In the genomic region with DNA sequence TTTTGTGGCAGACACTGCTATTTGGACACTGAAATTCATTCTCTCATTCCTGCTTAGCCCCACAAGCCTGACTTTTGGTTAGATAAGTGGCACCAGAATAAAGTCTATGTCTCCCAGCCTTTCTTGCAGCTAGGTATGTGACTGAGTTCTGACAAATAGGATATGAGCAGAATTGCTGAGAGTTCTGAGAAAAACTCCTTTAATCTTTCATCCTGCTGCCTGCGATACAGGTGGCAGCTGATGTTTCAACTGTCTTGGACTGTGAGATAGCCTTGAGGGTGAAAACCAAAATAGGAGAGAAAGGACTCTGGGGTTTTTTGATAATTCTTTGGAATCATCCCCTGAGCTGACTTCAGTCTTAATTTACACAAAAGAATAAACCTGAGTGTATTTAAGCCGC, we compare ENCODE assay signal across 1 cellular context.
TF ChIP-seq lines count a peak whose summit lies in the region.

No MANE protein-coding gene starts in this region.

TF ChIP-seq in K562, 482 proteins besides CTCF, POLR2A, EP300 and RAD21 (continued from another document and continues in another):
- TF ChIP-seq TEAD4 (IDR thresholded peaks at IDR 0.05; ENCODE audit: low read length) (peak; percentile 97), TEAD4 (CRISPR knock-in tag; IDR thresholded peaks at IDR 0.05; ENCODE audit: borderline replicate concordance) (no peak), FOXA3 (CRISPR knock-in tag; conservative IDR thresholded peaks at IDR 0.05 in 1 of 2, IDR thresholded peaks at IDR 0.05 in 1 of 2) (no peak), HNRNPLL (IDR thresholded peaks at IDR 0.05; ENCODE audit: low read depth, low read length, poor library complexity, severe bottlenecking) (no peak), NCOA4 (IDR thresholded peaks at IDR 0.05; ENCODE audit: partially characterized antibody) (peak; percentile 64), HOXB6 (CRISPR knock-in tag; IDR thresholded peaks at IDR 0.05; ENCODE audit: borderline replicate concordance) (no peak), NR3C1 (CRISPR knock-in tag; IDR thresholded peaks at IDR 0.05) (no peak), GATAD2A (IDR thresholded peaks at IDR 0.05) (peak; percentile 70), EHMT2 (IDR thresholded peaks at IDR 0.05) (0 out of 2 replicates have a peak, but pooled peaks have one; percentile 29), CBFA2T2 (conservative IDR thresholded peaks at IDR 0.05) (peak; percentile 99), FOS (IDR thresholded peaks at IDR 0.05; ENCODE audit: extremely low read depth, insufficient read length) (no peak), CTBP1 (IDR thresholded peaks at IDR 0.05; ENCODE audit: borderline replicate concordance) (peak; percentile 71; the same call in 1 of the 2 replicates), ATF7 (IDR thresholded peaks at IDR 0.05) (peak; percentile 48; the same call in 1 of the 2 replicates), ZZZ3 (IDR thresholded peaks at IDR 0.05) (no peak), CXXC5 (CRISPR knock-in tag; IDR thresholded peaks at IDR 0.05) (peak; percentile 65; the same call in 1 of the 2 replicates), CREB1 (IDR thresholded peaks at IDR 0.05) (peak; percentile 52; the same call in 1 of the 2 replicates), CREB1 (CRISPR knock-in tag; IDR thresholded peaks at IDR 0.05) (no peak), KDM1A (IDR thresholded peaks at IDR 0.05) (peak; percentile 96 to 97), FOSL1 (tag; conservative IDR thresholded peaks at IDR 0.05) (0 out of 2 replicates have a peak, but pooled peaks have one; percentile 15), ZFP30 (CRISPR knock-in tag; IDR thresholded peaks at IDR 0.05; ENCODE audit: borderline replicate concordance) (no peak), LEF1 (IDR thresholded peaks at IDR 0.05) (peak; percentile 96), FOXP1 (CRISPR knock-in tag; IDR thresholded peaks at IDR 0.05) (no peak), JUN (IDR thresholded peaks at IDR 0.05; ENCODE audit: borderline replicate concordance, low read depth, low read length) (0 out of 2 replicates have a peak, but pooled peaks have one; percentile 11), JUN (CRISPR knock-in tag; IDR thresholded peaks at IDR 0.05; ENCODE audit: borderline replicate concordance) (no peak), SMAD4 (CRISPR knock-in tag; conservative IDR thresholded peaks at IDR 0.05) (peak; percentile 88), ARID1B (IDR thresholded peaks at IDR 0.05) (peak; percentile 98), BACH1 (tag; IDR thresholded peaks at IDR 0.05) (no peak), NFIC (IDR thresholded peaks at IDR 0.05) (peak; percentile 94), MECOM (CRISPR knock-in tag; IDR thresholded peaks at IDR 0.05) (peak; percentile 66; the same call in 1 of the 2 replicates)
- TF ChIP-seq, protein P1, sequence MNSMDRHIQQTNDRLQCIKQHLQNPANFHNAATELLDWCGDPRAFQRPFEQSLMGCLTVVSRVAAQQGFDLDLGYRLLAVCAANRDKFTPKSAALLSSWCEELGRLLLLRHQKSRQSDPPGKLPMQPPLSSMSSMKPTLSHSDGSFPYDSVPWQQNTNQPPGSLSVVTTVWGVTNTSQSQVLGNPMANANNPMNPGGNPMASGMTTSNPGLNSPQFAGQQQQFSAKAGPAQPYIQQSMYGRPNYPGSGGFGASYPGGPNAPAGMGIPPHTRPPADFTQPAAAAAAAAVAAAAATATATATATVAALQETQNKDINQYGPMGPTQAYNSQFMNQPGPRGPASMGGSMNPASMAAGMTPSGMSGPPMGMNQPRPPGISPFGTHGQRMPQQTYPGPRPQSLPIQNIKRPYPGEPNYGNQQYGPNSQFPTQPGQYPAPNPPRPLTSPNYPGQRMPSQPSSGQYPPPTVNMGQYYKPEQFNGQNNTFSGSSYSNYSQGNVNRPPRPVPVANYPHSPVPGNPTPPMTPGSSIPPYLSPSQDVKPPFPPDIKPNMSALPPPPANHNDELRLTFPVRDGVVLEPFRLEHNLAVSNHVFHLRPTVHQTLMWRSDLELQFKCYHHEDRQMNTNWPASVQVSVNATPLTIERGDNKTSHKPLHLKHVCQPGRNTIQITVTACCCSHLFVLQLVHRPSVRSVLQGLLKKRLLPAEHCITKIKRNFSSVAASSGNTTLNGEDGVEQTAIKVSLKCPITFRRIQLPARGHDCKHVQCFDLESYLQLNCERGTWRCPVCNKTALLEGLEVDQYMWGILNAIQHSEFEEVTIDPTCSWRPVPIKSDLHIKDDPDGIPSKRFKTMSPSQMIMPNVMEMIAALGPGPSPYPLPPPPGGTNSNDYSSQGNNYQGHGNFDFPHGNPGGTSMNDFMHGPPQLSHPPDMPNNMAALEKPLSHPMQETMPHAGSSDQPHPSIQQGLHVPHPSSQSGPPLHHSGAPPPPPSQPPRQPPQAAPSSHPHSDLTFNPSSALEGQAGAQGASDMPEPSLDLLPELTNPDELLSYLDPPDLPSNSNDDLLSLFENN (IDR thresholded peaks at IDR 0.05; ENCODE audit: low read depth in 2 of 2, low read length in 2 of 2), result peak in 1 of 2 experiments; percentile 48; a peak in 1 of 4 replicates
- TF ChIP-seq, protein P2, sequence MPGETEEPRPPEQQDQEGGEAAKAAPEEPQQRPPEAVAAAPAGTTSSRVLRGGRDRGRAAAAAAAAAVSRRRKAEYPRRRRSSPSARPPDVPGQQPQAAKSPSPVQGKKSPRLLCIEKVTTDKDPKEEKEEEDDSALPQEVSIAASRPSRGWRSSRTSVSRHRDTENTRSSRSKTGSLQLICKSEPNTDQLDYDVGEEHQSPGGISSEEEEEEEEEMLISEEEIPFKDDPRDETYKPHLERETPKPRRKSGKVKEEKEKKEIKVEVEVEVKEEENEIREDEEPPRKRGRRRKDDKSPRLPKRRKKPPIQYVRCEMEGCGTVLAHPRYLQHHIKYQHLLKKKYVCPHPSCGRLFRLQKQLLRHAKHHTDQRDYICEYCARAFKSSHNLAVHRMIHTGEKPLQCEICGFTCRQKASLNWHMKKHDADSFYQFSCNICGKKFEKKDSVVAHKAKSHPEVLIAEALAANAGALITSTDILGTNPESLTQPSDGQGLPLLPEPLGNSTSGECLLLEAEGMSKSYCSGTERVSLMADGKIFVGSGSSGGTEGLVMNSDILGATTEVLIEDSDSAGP (CRISPR knock-in tag; IDR thresholded peaks at IDR 0.05), result no peak
- TF ChIP-seq, protein P3, sequence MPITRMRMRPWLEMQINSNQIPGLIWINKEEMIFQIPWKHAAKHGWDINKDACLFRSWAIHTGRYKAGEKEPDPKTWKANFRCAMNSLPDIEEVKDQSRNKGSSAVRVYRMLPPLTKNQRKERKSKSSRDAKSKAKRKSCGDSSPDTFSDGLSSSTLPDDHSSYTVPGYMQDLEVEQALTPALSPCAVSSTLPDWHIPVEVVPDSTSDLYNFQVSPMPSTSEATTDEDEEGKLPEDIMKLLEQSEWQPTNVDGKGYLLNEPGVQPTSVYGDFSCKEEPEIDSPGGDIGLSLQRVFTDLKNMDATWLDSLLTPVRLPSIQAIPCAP (CRISPR knock-in tag; IDR thresholded peaks at IDR 0.05; ENCODE audit: borderline replicate concordance), result no peak
- TF ChIP-seq, protein P4, sequence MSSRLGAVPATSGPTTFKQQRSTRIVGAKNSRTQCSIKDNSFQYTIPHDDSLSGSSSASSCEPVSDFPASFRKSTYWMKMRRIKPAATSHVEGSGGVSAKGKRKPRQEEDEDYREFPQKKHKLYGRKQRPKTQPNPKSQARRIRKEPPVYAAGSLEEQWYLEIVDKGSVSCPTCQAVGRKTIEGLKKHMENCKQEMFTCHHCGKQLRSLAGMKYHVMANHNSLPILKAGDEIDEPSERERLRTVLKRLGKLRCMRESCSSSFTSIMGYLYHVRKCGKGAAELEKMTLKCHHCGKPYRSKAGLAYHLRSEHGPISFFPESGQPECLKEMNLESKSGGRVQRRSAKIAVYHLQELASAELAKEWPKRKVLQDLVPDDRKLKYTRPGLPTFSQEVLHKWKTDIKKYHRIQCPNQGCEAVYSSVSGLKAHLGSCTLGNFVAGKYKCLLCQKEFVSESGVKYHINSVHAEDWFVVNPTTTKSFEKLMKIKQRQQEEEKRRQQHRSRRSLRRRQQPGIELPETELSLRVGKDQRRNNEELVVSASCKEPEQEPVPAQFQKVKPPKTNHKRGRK (tag; IDR thresholded peaks at IDR 0.05), result no peak
- TF ChIP-seq, protein P5, sequence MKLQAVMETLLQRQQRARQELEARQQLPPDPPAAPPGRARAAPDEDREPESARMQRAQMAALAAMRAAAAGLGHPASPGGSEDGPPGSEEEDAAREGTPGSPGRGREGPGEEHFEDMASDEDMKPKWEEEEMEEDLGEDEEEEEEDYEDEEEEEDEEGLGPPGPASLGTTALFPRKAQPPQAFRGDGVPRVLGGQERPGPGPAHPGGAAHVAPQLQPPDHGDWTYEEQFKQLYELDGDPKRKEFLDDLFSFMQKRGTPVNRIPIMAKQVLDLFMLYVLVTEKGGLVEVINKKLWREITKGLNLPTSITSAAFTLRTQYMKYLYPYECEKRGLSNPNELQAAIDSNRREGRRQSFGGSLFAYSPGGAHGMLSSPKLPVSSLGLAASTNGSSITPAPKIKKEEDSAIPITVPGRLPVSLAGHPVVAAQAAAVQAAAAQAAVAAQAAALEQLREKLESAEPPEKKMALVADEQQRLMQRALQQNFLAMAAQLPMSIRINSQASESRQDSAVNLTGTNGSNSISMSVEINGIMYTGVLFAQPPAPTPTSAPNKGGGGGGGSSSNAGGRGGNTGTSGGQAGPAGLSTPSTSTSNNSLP (IDR thresholded peaks at IDR 0.05; ENCODE audit: borderline replicate concordance, low read depth, low read length), result peak; percentile 17; the same call in 1 of the 2 replicates
- TF ChIP-seq, protein P6, sequence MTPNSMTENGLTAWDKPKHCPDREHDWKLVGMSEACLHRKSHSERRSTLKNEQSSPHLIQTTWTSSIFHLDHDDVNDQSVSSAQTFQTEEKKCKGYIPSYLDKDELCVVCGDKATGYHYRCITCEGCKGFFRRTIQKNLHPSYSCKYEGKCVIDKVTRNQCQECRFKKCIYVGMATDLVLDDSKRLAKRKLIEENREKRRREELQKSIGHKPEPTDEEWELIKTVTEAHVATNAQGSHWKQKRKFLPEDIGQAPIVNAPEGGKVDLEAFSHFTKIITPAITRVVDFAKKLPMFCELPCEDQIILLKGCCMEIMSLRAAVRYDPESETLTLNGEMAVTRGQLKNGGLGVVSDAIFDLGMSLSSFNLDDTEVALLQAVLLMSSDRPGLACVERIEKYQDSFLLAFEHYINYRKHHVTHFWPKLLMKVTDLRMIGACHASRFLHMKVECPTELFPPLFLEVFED (CRISPR knock-in tag; conservative IDR thresholded peaks at IDR 0.05), result no peak
- TF ChIP-seq, protein P7, sequence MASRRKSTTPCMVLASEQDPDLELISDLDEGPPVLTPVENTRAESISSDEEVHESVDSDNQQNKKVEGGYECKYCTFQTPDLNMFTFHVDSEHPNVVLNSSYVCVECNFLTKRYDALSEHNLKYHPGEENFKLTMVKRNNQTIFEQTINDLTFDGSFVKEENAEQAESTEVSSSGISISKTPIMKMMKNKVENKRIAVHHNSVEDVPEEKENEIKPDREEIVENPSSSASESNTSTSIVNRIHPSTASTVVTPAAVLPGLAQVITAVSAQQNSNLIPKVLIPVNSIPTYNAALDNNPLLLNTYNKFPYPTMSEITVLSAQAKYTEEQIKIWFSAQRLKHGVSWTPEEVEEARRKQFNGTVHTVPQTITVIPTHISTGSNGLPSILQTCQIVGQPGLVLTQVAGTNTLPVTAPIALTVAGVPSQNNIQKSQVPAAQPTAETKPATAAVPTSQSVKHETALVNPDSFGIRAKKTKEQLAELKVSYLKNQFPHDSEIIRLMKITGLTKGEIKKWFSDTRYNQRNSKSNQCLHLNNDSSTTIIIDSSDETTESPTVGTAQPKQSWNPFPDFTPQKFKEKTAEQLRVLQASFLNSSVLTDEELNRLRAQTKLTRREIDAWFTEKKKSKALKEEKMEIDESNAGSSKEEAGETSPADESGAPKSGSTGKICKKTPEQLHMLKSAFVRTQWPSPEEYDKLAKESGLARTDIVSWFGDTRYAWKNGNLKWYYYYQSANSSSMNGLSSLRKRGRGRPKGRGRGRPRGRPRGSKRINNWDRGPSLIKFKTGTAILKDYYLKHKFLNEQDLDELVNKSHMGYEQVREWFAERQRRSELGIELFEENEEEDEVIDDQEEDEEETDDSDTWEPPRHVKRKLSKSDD (conservative IDR thresholded peaks at IDR 0.05; ENCODE audit: low read length), result no peak
- TF ChIP-seq, protein P8, sequence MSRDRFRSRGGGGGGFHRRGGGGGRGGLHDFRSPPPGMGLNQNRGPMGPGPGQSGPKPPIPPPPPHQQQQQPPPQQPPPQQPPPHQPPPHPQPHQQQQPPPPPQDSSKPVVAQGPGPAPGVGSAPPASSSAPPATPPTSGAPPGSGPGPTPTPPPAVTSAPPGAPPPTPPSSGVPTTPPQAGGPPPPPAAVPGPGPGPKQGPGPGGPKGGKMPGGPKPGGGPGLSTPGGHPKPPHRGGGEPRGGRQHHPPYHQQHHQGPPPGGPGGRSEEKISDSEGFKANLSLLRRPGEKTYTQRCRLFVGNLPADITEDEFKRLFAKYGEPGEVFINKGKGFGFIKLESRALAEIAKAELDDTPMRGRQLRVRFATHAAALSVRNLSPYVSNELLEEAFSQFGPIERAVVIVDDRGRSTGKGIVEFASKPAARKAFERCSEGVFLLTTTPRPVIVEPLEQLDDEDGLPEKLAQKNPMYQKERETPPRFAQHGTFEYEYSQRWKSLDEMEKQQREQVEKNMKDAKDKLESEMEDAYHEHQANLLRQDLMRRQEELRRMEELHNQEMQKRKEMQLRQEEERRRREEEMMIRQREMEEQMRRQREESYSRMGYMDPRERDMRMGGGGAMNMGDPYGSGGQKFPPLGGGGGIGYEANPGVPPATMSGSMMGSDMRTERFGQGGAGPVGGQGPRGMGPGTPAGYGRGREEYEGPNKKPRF (IDR thresholded peaks at IDR 0.05; ENCODE audit: low read depth, low read length), result no peak
- TF ChIP-seq, protein P9, sequence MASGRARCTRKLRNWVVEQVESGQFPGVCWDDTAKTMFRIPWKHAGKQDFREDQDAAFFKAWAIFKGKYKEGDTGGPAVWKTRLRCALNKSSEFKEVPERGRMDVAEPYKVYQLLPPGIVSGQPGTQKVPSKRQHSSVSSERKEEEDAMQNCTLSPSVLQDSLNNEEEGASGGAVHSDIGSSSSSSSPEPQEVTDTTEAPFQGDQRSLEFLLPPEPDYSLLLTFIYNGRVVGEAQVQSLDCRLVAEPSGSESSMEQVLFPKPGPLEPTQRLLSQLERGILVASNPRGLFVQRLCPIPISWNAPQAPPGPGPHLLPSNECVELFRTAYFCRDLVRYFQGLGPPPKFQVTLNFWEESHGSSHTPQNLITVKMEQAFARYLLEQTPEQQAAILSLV (tag; IDR thresholded peaks at IDR 0.05), result no peak
- TF ChIP-seq, protein P10, sequence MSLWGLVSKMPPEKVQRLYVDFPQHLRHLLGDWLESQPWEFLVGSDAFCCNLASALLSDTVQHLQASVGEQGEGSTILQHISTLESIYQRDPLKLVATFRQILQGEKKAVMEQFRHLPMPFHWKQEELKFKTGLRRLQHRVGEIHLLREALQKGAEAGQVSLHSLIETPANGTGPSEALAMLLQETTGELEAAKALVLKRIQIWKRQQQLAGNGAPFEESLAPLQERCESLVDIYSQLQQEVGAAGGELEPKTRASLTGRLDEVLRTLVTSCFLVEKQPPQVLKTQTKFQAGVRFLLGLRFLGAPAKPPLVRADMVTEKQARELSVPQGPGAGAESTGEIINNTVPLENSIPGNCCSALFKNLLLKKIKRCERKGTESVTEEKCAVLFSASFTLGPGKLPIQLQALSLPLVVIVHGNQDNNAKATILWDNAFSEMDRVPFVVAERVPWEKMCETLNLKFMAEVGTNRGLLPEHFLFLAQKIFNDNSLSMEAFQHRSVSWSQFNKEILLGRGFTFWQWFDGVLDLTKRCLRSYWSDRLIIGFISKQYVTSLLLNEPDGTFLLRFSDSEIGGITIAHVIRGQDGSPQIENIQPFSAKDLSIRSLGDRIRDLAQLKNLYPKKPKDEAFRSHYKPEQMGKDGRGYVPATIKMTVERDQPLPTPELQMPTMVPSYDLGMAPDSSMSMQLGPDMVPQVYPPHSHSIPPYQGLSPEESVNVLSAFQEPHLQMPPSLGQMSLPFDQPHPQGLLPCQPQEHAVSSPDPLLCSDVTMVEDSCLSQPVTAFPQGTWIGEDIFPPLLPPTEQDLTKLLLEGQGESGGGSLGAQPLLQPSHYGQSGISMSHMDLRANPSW (CRISPR knock-in tag; IDR thresholded peaks at IDR 0.05), result no peak
